ENCODE assay signal across 14 cellular contexts in genomic region chr1:97845805-97846204, GRCh38.
DNase-seq lines count a peak whose midpoint lies in the region; ATAC-seq, FAIRE-seq and TF ChIP-seq lines count a peak whose summit lies in the region.
"Had no signal": no experiment of that assay in that cellular context is flagged by ENCODE, and none has a peak within 500 bp of the region (broad histone marks: within the 10 kb centered on the region; RNA-seq: fewer than 3 reads in every experiment).

No MANE protein-coding gene starts in this region.

- H4K8ac ChIP-seq in neuronal stem cell (ENCODE audit: low read depth, low read length) = peak overlapping the region; percentile 92

- H3K27me3 ChIP-seq in bronchial epithelial cell (ENCODE audit: control insufficient read depth, insufficient read depth, low read length) (no peaks in the 10 kb centered on the region), neuronal stem cell (ENCODE audit: control insufficient read depth in 3 of 3, insufficient read depth in 3 of 3, low read depth in 1 of 3, low read length in 3 of 3) (no peaks in the 10 kb centered on the region)
- H3K27me3 ChIP-seq: BLaER1 treated with 17β-estradiol and CSF1 and Interleukin-3, amounts not matched to agents 10 nM and 100 nM had no signal

- H3K9ac ChIP-seq in neuronal stem cell (ENCODE audit: low read depth, low read length, poor library complexity) = peak overlapping the region; percentile 60
- H3K9ac ChIP-seq: BLaER1 treated with 17β-estradiol and CSF1 and Interleukin-3, amounts not matched to agents 10 nM and 100 nM had no signal

- H2BK12ac ChIP-seq in neuronal stem cell (ENCODE audit: low read length) = no peak overlapping the region

- H3K23ac ChIP-seq in neuronal stem cell (ENCODE audit: low read depth, low read length, poor library complexity) = peak overlapping the region; percentile 67

- H3K4me2 ChIP-seq in neuronal stem cell (ENCODE audit: insufficient read depth, low read length, poor library complexity, severe bottlenecking) = no peak overlapping the region
- H3K4me2 ChIP-seq: BLaER1 treated with 17β-estradiol and CSF1 and Interleukin-3, amounts not matched to agents 10 nM and 100 nM had no signal

- H3K4me3 ChIP-seq in bronchial epithelial cell (ENCODE audit: low read depth, low read length) = no peak overlapping the region
- peak overlapping the region in 1 of 2 donors; percentile 64 for H3K4me3 ChIP-seq in neuronal stem cell (ENCODE audit: low read length in 2 of 2)
- H3K4me3 ChIP-seq: BLaER1 treated with 17β-estradiol and CSF1 and Interleukin-3, amounts not matched to agents 10 nM and 100 nM had no signal

- no peak overlapping the region for H2AK5ac ChIP-seq in neuronal stem cell (ENCODE audit: low read depth, low read length)

- H2BK120ac ChIP-seq in neuronal stem cell (ENCODE audit: low read depth, low read length) = no peak overlapping the region

- DNase-seq in bronchial epithelial cell (ENCODE audit: low read depth) (no peak), neuronal stem cell (ENCODE audit: low spot score) (no peak), sciatic nerve (ENCODE audit: low spot score) (no peak), midbrain (lab: John Stamatoyannopoulos, UW) (no peak), NCI-H1105 treated with DMSO at 0.1 percent for 48 hours (lab: John Stamatoyannopoulos, UW) (no peak)
- DNase-seq: Calu3; CD8-positive, alpha-beta T cell; DMS79 treated with DMSO at 0.1 percent for 48 hours; GF-D8; GOT3; H9 had no signal

- H3K27ac ChIP-seq in neuronal stem cell (replicated peaks; ENCODE audit: low read length) = no peak overlapping the region
- H3K27ac ChIP-seq: BLaER1 treated with 17β-estradiol and CSF1 and Interleukin-3, amounts not matched to agents 10 nM and 100 nM had no signal

- no CpG with 5 or more reads among the region's 10 CpGs for WGBS in neuronal stem cell (ENCODE audit: extremely low coverage in 2 of 2, insufficient read length in 2 of 2, insufficient replicate concordance in 1 of 2), 2 donors

- no peak overlapping the region for H4K91ac ChIP-seq in neuronal stem cell (ENCODE audit: low read depth, low read length, poor library complexity)

- intact Hi-C loops in sciatic nerve (cut with DNase I) = no loop called here

- peaks cover 0 to 7% of the 10 kb centered on the region in 2 donors for H3K4me1 ChIP-seq in neuronal stem cell (ENCODE audit: control insufficient read depth in 2 of 2, insufficient read depth in 1 of 2, low read depth in 1 of 2, low read length in 2 of 2)

- no peak overlapping the region for H2BK15ac ChIP-seq in neuronal stem cell (ENCODE audit: low read length)

- H3K36me3 ChIP-seq in bronchial epithelial cell (ENCODE audit: control insufficient read depth, insufficient read depth, low read length) (no peaks in the 10 kb centered on the region), neuronal stem cell (replicated peaks in 1 of 2; ENCODE audit: control insufficient read depth in 2 of 2, insufficient read depth in 2 of 2, low read length in 2 of 2) (no peaks in the 10 kb centered on the region)

- no peaks in the 10 kb centered on the region for H3K79me1 ChIP-seq in neuronal stem cell (ENCODE audit: low read depth, low read length)

- no peak overlapping the region for H2BK5ac ChIP-seq in neuronal stem cell (ENCODE audit: low read length)

- H2AFZ ChIP-seq in neuronal stem cell (ENCODE audit: low read length) = no peak overlapping the region

- no peak overlapping the region for H3K18ac ChIP-seq in neuronal stem cell (ENCODE audit: low read length)

- peak overlapping the region; percentile 56 for H3K14ac ChIP-seq in neuronal stem cell (ENCODE audit: low read length)

- H3K9me3 ChIP-seq in neuronal stem cell (replicated peaks in 1 of 2; ENCODE audit: control insufficient read depth in 2 of 2, insufficient read depth in 1 of 2, low read depth in 1 of 2, low read length in 2 of 2) = peaks cover 9 to 17% of the 10 kb centered on the region in 2 donors

- H3K4ac ChIP-seq in neuronal stem cell (ENCODE audit: low read length) = no peak overlapping the region

- FAIRE-seq in bronchial epithelial cell (lab: Jason Lieb, UNC) = peak; percentile 50

- no peak for TF ChIP-seq CTCF in bronchial epithelial cell (IDR thresholded peaks at IDR 0.05; ENCODE audit: insufficient read depth, low read length, severe bottlenecking)

- ATAC-seq in esophagus mucosa (peak; percentile 13), sciatic nerve (peak; percentile 38), HG02938 (IDR thresholded peaks at IDR 0.05; ENCODE audit: unreplicated experiment) (no peak)
- ATAC-seq: CD8-positive, alpha-beta T cell had no signal
